In the genomic region with DNA sequence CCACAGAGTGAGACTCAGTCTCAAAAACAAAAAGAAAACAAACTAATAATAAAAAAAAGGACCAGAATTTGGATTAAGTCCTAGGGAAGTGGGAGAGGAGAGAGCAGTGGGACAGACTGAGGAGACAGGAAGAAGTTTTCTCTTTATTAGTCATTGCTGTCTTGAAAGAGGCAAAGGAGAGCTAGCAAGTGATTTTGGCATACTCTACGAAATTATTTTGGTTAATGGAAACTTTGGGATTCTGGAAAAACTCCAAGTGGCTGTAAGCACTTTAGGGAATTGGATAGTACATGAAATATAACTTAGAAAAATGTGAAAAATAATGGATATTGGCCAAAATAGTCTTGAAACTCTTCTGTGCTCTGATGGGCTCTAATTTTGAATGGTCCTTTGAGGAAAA, we compare ENCODE assay signal across 36 cellular contexts.
"Had no signal": no experiment of that assay in that cellular context is flagged by ENCODE, and none has a peak within 500 bp of the region (broad histone marks: within the 10 kb centered on the region; RNA-seq: fewer than 3 reads in every experiment).

No MANE protein-coding gene starts in this region.

- H3K36me3 Mint-ChIP-seq: activated CD8-positive, alpha-beta memory T cell treated with anti-CD3 and anti-CD28 coated beads, Interleukin-2, amount 10 ng/mL, durations not matched to agents 7 days and 5 days; activated naive CD4-positive, alpha-beta T cell treated with anti-CD3 and anti-CD28 coated beads, Interleukin-2, amount 50 U/mL, for 72 hours; activated naive CD8-positive, alpha-beta T cell treated with anti-CD3 and anti-CD28 coated beads for 36 hours had no signal

- H3K4me1 Mint-ChIP-seq: activated B cell treated with CpG ODN at 0.5 μM for 24 hours; activated CD4-positive, alpha-beta memory T cell treated with anti-CD3 and anti-CD28 coated beads, Interleukin-2, amount 10 ng/mL, durations not matched to agents 7 days and 5 days; activated CD4-positive, alpha-beta T cell treated with anti-CD3 and anti-CD28 coated beads for 36 hours; activated CD4-positive, alpha-beta T cell treated with anti-CD3 and anti-CD28 coated beads, Interleukin-2, amount 10 ng/mL, durations not matched to agents 7 days and 5 days; activated CD8-positive, alpha-beta memory T cell treated with anti-CD3 and anti-CD28 coated beads, Interleukin-2, amount 10 ng/mL, durations not matched to agents 7 days and 5 days; activated naive CD8-positive, alpha-beta T cell treated with anti-CD3 and anti-CD28 coated beads for 36 hours; activated T-helper 17 cell treated with anti-CD3 and anti-CD28 coated beads, Interleukin-2, amount 50 U/mL, for 72 hours had no signal

- DNase-seq: activated B cell treated with CpG ODN at 0.5 μM for 24 hours; activated CD4-positive, alpha-beta memory T cell treated with anti-CD3 and anti-CD28 coated beads, Interleukin-2, amount 10 ng/mL, durations not matched to agents 7 days and 5 days; activated CD4-positive, alpha-beta T cell treated with anti-CD3 and anti-CD28 coated beads for 1 hour; activated CD4-positive, alpha-beta T cell treated with anti-CD3 and anti-CD28 coated beads for 36 hours; activated CD4-positive, alpha-beta T cell treated with anti-CD3 and anti-CD28 coated beads for 48 hours; activated CD4-positive, alpha-beta T cell treated with anti-CD3 and anti-CD28 coated beads, Interleukin-2, amount 10 ng/mL, durations not matched to agents 7 days and 5 days; activated CD4-positive, alpha-beta T cell treated with anti-CD3 and anti-CD28 coated beads, Interleukin-2, amount 50 U/mL, for 48 hours; activated CD8-positive, alpha-beta memory T cell treated with anti-CD3 and anti-CD28 coated beads for 24 hours; activated CD8-positive, alpha-beta memory T cell treated with anti-CD3 and anti-CD28 coated beads, Interleukin-2, amount 10 ng/mL, durations not matched to agents 7 days and 5 days; activated CD8-positive, alpha-beta memory T cell treated with anti-CD3 and anti-CD28 coated beads, Interleukin-2, amount 50 U/mL, for 48 hours; activated CD8-positive, alpha-beta T cell treated with anti-CD3 and anti-CD28 coated beads, Interleukin-2, amount 10 ng/mL, durations not matched to agents 7 days and 5 days; activated effector memory CD4-positive, alpha-beta T cell treated with anti-CD3 and anti-CD28 coated beads, Interleukin-2, amount 50 U/mL, for 16 hours; activated gamma-delta T cell treated with Interleukin-2 at 50 U/mL for 16 hours; activated naive CD4-positive, alpha-beta T cell; activated naive CD4-positive, alpha-beta T cell treated with anti-CD3 and anti-CD28 coated beads for 36 hours; activated naive CD4-positive, alpha-beta T cell treated with anti-CD3 and anti-CD28 coated beads, Interleukin-2, amount 50 U/mL, for 16 hours; activated naive CD8-positive, alpha-beta T cell treated with anti-CD3 and anti-CD28 coated beads for 36 hours; activated T-cell treated with anti-CD3 and anti-CD28 coated beads, Interleukin-2, amount 50 U/mL, for 1 hour; activated T-cell treated with anti-CD3 and anti-CD28 coated beads, Interleukin-2, amount 50 U/mL, for 4 hours; activated T-cell treated with anti-CD3 and anti-CD28 coated beads, Interleukin-2, amount 50 U/mL, for 72 hours; adrenal gland; amniotic stem cell; aorta; body of pancreas; brain microvascular endothelial cell; central memory CD4-positive, alpha-beta T cell; T-helper 1 cell; T-helper 2 cell; T-helper 9 cell had no signal

- H3K27me3 Mint-ChIP-seq: activated B cell treated with CpG ODN at 0.5 μM for 24 hours; activated CD4-positive, alpha-beta memory T cell treated with anti-CD3 and anti-CD28 coated beads, Interleukin-2, amount 10 ng/mL, durations not matched to agents 7 days and 5 days; activated CD4-positive, alpha-beta T cell treated with anti-CD3 and anti-CD28 coated beads for 36 hours; activated CD4-positive, alpha-beta T cell treated with anti-CD3 and anti-CD28 coated beads, Interleukin-2, amount 10 ng/mL, durations not matched to agents 7 days and 5 days; activated CD8-positive, alpha-beta memory T cell treated with anti-CD3 and anti-CD28 coated beads, Interleukin-2, amount 10 ng/mL, durations not matched to agents 7 days and 5 days; activated naive CD8-positive, alpha-beta T cell treated with anti-CD3 and anti-CD28 coated beads for 36 hours; activated T-helper 17 cell treated with anti-CD3 and anti-CD28 coated beads, Interleukin-2, amount 50 U/mL, for 72 hours had no signal

- H3K27ac Mint-ChIP-seq: activated B cell treated with CpG ODN at 0.5 μM for 24 hours; activated CD4-positive, alpha-beta memory T cell treated with anti-CD3 and anti-CD28 coated beads, Interleukin-2, amount 10 ng/mL, durations not matched to agents 7 days and 5 days; activated CD4-positive, alpha-beta T cell treated with anti-CD3 and anti-CD28 coated beads for 36 hours; activated CD4-positive, alpha-beta T cell treated with anti-CD3 and anti-CD28 coated beads, Interleukin-2, amount 10 ng/mL, durations not matched to agents 7 days and 5 days; activated CD8-positive, alpha-beta memory T cell treated with anti-CD3 and anti-CD28 coated beads, Interleukin-2, amount 10 ng/mL, durations not matched to agents 7 days and 5 days; activated CD8-positive, alpha-beta T cell treated with anti-CD3 and anti-CD28 coated beads, Interleukin-2, amount 10 ng/mL, durations not matched to agents 7 days and 5 days; activated naive CD4-positive, alpha-beta T cell treated with anti-CD3 and anti-CD28 coated beads for 36 hours; activated naive CD4-positive, alpha-beta T cell treated with anti-CD3 and anti-CD28 coated beads, Interleukin-2, amount 50 U/mL, for 72 hours; activated naive CD8-positive, alpha-beta T cell treated with anti-CD3 and anti-CD28 coated beads for 36 hours; activated T-cell treated with anti-CD3 and anti-CD28 coated beads, Interleukin-2, amount 50 U/mL, for 72 hours; activated T-helper 1 cell treated with anti-CD3 and anti-CD28 coated beads, Interleukin-12 subunit alpha, Interleukin-12 subunit beta, Interleukin-2, Interleukin-4 antibody, amounts not matched to agents 30 ng/mL and 10 ng/mL and 1 ng/mL, durations not matched to agents 14 hours and 24 hours and 36 hours; activated T-helper 17 cell treated with anti-CD3 and anti-CD28 coated beads, Interleukin-2, amount 50 U/mL, for 72 hours; T-helper 1 cell treated with Interleukin-12 subunit alpha and Interleukin-12 subunit beta and Interleukin-4 antibody, amounts not matched to agents 30 μg/mL and 1 μg/mL, for 36 hours; T-helper 2 cell treated with Interferon-gamma antibody and Interleukin-4, amounts not matched to agents 5 μg/mL and 100 μg/mL, for 36 hours had no signal

- H3K27ac ChIP-seq: adrenal gland, body of pancreas, brain microvascular endothelial cell, breast epithelium, VCaP had no signal

- H3K4me3 ChIP-seq: adrenal gland, body of pancreas, breast epithelium had no signal

- H3K4me3 Mint-ChIP-seq: activated B cell treated with CpG ODN at 0.5 μM for 24 hours; activated CD4-positive, alpha-beta memory T cell treated with anti-CD3 and anti-CD28 coated beads, Interleukin-2, amount 10 ng/mL, durations not matched to agents 7 days and 5 days; activated CD4-positive, alpha-beta T cell treated with anti-CD3 and anti-CD28 coated beads for 36 hours; activated CD4-positive, alpha-beta T cell treated with anti-CD3 and anti-CD28 coated beads, Interleukin-2, amount 10 ng/mL, durations not matched to agents 7 days and 5 days; activated CD8-positive, alpha-beta memory T cell treated with anti-CD3 and anti-CD28 coated beads, Interleukin-2, amount 10 ng/mL, durations not matched to agents 7 days and 5 days; activated CD8-positive, alpha-beta T cell treated with anti-CD3 and anti-CD28 coated beads, Interleukin-2, amount 10 ng/mL, durations not matched to agents 7 days and 5 days; activated naive CD4-positive, alpha-beta T cell treated with anti-CD3 and anti-CD28 coated beads for 36 hours; activated naive CD8-positive, alpha-beta T cell treated with anti-CD3 and anti-CD28 coated beads for 36 hours; activated T-cell treated with anti-CD3 and anti-CD28 coated beads, Interleukin-2, amount 50 U/mL, for 4 hours; activated T-cell treated with anti-CD3 and anti-CD28 coated beads, Interleukin-2, amount 50 U/mL, for 72 hours; activated T-helper 1 cell treated with anti-CD3 and anti-CD28 coated beads, Interleukin-12 subunit alpha, Interleukin-12 subunit beta, Interleukin-2, Interleukin-4 antibody, amounts not matched to agents 30 ng/mL and 10 ng/mL and 1 ng/mL, durations not matched to agents 14 hours and 24 hours and 36 hours; activated T-helper 17 cell treated with anti-CD3 and anti-CD28 coated beads, Interleukin-2, amount 50 U/mL, for 72 hours; T-helper 1 cell treated with Interleukin-12 subunit alpha and Interleukin-12 subunit beta and Interleukin-4 antibody, amounts not matched to agents 30 μg/mL and 1 μg/mL, for 36 hours; T-helper 2 cell treated with Interferon-gamma antibody and Interleukin-4, amounts not matched to agents 5 μg/mL and 100 μg/mL, for 36 hours had no signal
